24 cellular contexts compared by ENCODE assay signal in the genomic region with DNA sequence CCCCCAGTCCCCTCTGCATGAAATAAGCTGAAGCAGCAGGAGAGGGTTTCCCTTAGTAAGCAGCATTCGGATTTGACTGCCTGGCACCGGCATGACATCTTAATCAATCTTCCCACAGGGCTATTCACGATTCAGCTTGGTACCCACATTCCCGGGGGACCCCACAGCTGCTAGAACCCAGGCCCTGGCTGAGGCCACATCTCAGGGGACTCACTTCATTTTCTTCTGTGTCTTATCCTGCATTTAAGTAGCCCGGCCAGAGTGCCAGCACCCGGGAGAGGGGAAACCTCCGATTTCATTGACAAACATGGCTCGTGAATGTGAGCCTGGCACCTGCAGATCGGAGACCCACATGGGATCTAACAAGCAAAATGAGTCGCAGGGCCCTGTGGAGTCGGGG. TPM values are rescaled to one million over a fixed set of nuclear protein-coding genes. Genes with fewer than 3 reads are reported as not detected.
"Had no signal": no experiment of that assay in that cellular context is flagged by ENCODE, and none has a peak within 500 bp of the region (broad histone marks: within the 10 kb centered on the region; RNA-seq: fewer than 3 reads in every experiment).

No MANE protein-coding gene starts in this region.

- H3K9me3 ChIP-seq: ovary, right atrium auricular region, vagina had no signal

- ATAC-seq: left colon; left lung; lower lobe of right lung; natural killer cell; sciatic nerve; stimulated activated memory B cell treated with anti-CD40 and anti-IgM and Interleukin-4, amounts not matched to agents 10 μg/mL and 1 μg/mL and 100 μg/mL, for 72 hours; stimulated activated naive CD8-positive, alpha-beta T cell treated with anti-CD3 and anti-CD28 coated beads, Interleukin-15, amount 100 ng/mL, for 72 hours had no signal

- DNase-seq: hippocampal formation; left colon; left lung; lower lobe of right lung; mammary epithelial cell; mesenchymal stem cell; natural killer cell; nephron progenitor cell; ovary; small intestine; stimulated activated CD4-positive, alpha-beta T cell treated with anti-CD3 and anti-CD28 coated beads, Interleukin-1b, Interleukin-23, amount 100 ng/mL, for 48 hours; stimulated activated CD4-positive, alpha-beta T cell treated with anti-CD3 and anti-CD28 coated beads, Interleukin-2, amount 100 ng/mL, for 48 hours; stimulated activated CD4-positive, alpha-beta T cell treated with anti-CD3 and anti-CD28 coated beads, Interleukin-4, amount 100 ng/mL, for 4 hours; stimulated activated CD8-positive, alpha-beta memory T cell treated with anti-CD3 and anti-CD28 coated beads, Interleukin-4, amount 100 ng/mL, for 48 hours; stimulated activated naive CD4-positive, alpha-beta T cell treated with Interleukin-2 at 50 U/mL for 16 hours; stimulated activated naive CD8-positive, alpha-beta T cell treated with anti-CD3 and anti-CD28 coated beads, Interleukin-15, amount 100 ng/mL, for 72 hours; substantia nigra had no signal

- H3K9me3 Mint-ChIP-seq: natural killer cell had no signal

- H3K36me3 ChIP-seq: left lung, lower lobe of right lung, ovary, right atrium auricular region, tibial nerve, vagina had no signal

- H3K27ac ChIP-seq: left lung, lower lobe of right lung, ovary, right atrium auricular region, tibial nerve, vagina had no signal

- H3K4me3 Mint-ChIP-seq: natural killer cell; stimulated activated memory B cell treated with anti-CD40 and anti-IgM and Interleukin-4, amounts not matched to agents 10 μg/mL and 1 μg/mL and 100 μg/mL, for 72 hours; stimulated activated naive CD8-positive, alpha-beta T cell treated with anti-CD3 and anti-CD28 coated beads, Interleukin-15, amount 100 ng/mL, for 72 hours; type B pancreatic cell had no signal

- H3K27me3 ChIP-seq: ovary, right atrium auricular region, tibial nerve, vagina had no signal

- H3K36me3 Mint-ChIP-seq: natural killer cell; stimulated activated memory B cell treated with anti-CD40 and anti-IgM and Interleukin-4, amounts not matched to agents 10 μg/mL and 1 μg/mL and 100 μg/mL, for 72 hours had no signal

- H3K4me3 ChIP-seq: left lung, lower lobe of right lung, ovary, right atrium auricular region, tibial nerve, vagina had no signal

- H3K27ac Mint-ChIP-seq: natural killer cell; nephron progenitor cell; progenitor cell of endocrine pancreas; stimulated activated memory B cell treated with anti-CD40 and anti-IgM and Interleukin-4, amounts not matched to agents 10 μg/mL and 1 μg/mL and 100 μg/mL, for 72 hours; stimulated activated naive CD8-positive, alpha-beta T cell treated with anti-CD3 and anti-CD28 coated beads, Interleukin-15, amount 100 ng/mL, for 72 hours; type B pancreatic cell had no signal

- H3K4me1 ChIP-seq: left lung, lower lobe of right lung, right atrium auricular region, tibial nerve, vagina had no signal

- H3K4me1 Mint-ChIP-seq: stimulated activated memory B cell treated with anti-CD40 and anti-IgM and Interleukin-4, amounts not matched to agents 10 μg/mL and 1 μg/mL and 100 μg/mL, for 72 hours; stimulated activated naive CD8-positive, alpha-beta T cell treated with anti-CD3 and anti-CD28 coated beads, Interleukin-15, amount 100 ng/mL, for 72 hours had no signal

RNA-seq across cellular contexts. Expression of gene CRMP1, which starts 52.3 kb away (rescaled TPM):
- total RNA-seq: natural killer cell had no signal
